In genomic region chr1:180937012-180937372, GRCh38 we compare ENCODE assay signal across 23 cellular contexts.
"Had no signal": no experiment of that assay in that cellular context is flagged by ENCODE, and none has a peak within 500 bp of the region (broad histone marks: within the 10 kb centered on the region; RNA-seq: fewer than 3 reads in every experiment).

No MANE protein-coding gene starts in this region.

- H3K9ac ChIP-seq: neural progenitor cell had no signal

- H3K4me3 Mint-ChIP-seq: mesothelial cell of epicardium; naive B cell; natural killer cell; nephron progenitor cell; neural progenitor cell; stimulated activated naive CD8-positive, alpha-beta T cell treated with anti-CD3 and anti-CD28 coated beads, Interleukin-15, Interleukin-2, amounts not matched to agents 100 ng/mL and 50 ng/mL, for 24 hours had no signal

- H3K4me3 ChIP-seq: left ventricle myocardium inferior, lung, neural progenitor cell, ovary, right atrium auricular region, right lobe of liver, smooth muscle cell, suprapubic skin, thoracic aorta, tibial artery, upper lobe of right lung had no signal

- H2AFZ ChIP-seq: neural progenitor cell had no signal

- ATAC-seq: right lobe of liver, upper lobe of right lung had no signal

- H3K27ac ChIP-seq: left ventricle myocardium inferior, neural progenitor cell, ovary, right atrium auricular region, right lobe of liver, suprapubic skin, thoracic aorta, tibial artery, upper lobe of right lung had no signal

- H3K4me1 ChIP-seq: left ventricle myocardium inferior, right atrium auricular region, right lobe of liver, suprapubic skin, tibial artery, upper lobe of right lung had no signal

- DNase-seq: islet precursor cell; left ventricle myocardium inferior; mesendoderm; naive B cell; natural killer cell; nephron progenitor cell; ovary; right lobe of liver; stimulated activated CD4-positive, alpha-beta T cell treated with anti-CD3 and anti-CD28 coated beads, Interleukin-1b, Interleukin-23, amount 100 ng/mL, for 48 hours; stimulated activated CD4-positive, alpha-beta T cell treated with anti-CD3 and anti-CD28 coated beads, Interleukin-2, amount 100 ng/mL, for 48 hours; stimulated activated naive CD4-positive, alpha-beta T cell; tibial artery; trophoblast cell; upper lobe of right lung had no signal

- H3K36me3 ChIP-seq: neural progenitor cell, ovary, right lobe of liver had no signal

- H3K4me1 Mint-ChIP-seq: mesothelial cell of epicardium had no signal

- H3K9me3 ChIP-seq: left ventricle myocardium inferior, ovary, right atrium auricular region, right lobe of liver, suprapubic skin, thoracic aorta, tibial artery, upper lobe of right lung had no signal

- H3K27ac Mint-ChIP-seq: mesothelial cell of epicardium; naive B cell; natural killer cell; nephron progenitor cell; neural progenitor cell; progenitor cell of endocrine pancreas; stimulated activated naive CD8-positive, alpha-beta T cell treated with anti-CD3 and anti-CD28 coated beads, Interleukin-15, Interleukin-2, amounts not matched to agents 100 ng/mL and 50 ng/mL, for 24 hours had no signal

- H3K36me3 Mint-ChIP-seq: naive B cell, natural killer cell had no signal

- H3K4me2 ChIP-seq: neural progenitor cell, smooth muscle cell had no signal

- H3K27me3 Mint-ChIP-seq: stimulated activated naive CD8-positive, alpha-beta T cell treated with anti-CD3 and anti-CD28 coated beads, Interleukin-15, Interleukin-2, amounts not matched to agents 100 ng/mL and 50 ng/mL, for 24 hours had no signal

- H3K27me3 ChIP-seq: neural progenitor cell, ovary, right atrium auricular region, right lobe of liver, suprapubic skin, tibial artery, upper lobe of right lung had no signal

- H3K9me3 Mint-ChIP-seq: mesothelial cell of epicardium; natural killer cell; nephron progenitor cell; stimulated activated naive CD8-positive, alpha-beta T cell treated with anti-CD3 and anti-CD28 coated beads, Interleukin-15, Interleukin-2, amounts not matched to agents 100 ng/mL and 50 ng/mL, for 24 hours had no signal
